In the genomic region with DNA sequence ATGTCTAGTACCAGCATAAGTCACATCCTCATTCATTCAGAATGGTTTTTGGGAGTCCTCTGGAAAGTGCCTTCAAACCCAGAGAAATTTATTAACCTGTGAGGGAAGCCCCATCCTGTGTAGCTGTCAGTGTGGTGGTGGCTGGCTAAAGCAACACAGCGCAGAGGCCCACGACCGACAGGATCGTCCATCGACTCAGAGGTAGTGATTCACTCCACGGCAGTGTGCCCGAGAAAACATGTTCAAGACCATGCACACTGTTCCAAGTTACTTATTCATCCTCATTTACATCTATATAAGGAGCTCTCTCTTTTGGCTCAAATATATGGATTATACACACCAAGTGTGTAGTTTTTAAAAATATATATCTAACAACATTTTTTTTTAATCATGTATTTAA, we compare ENCODE assay signal across 17 cellular contexts.
DNase-seq lines count a peak whose midpoint lies in the region; ATAC-seq and TF ChIP-seq lines count a peak whose summit lies in the region.
"Had no signal": no experiment of that assay in that cellular context is flagged by ENCODE, and none has a peak within 500 bp of the region (broad histone marks: within the 10 kb centered on the region; RNA-seq: fewer than 3 reads in every experiment).

No MANE protein-coding gene starts in this region.

- DNase-seq in MG63 = peak; percentile 67
- peak; percentile 87 for DNase-seq in astrocyte of the spinal cord (ENCODE audit: low read depth, low spot score)
- peak; percentile 28 for DNase-seq in fibroblast of the conjunctiva (ENCODE audit: low read depth)
- DNase-seq in aorta = peak; percentile 78 to 90
- DNase-seq in activated CD4-positive, alpha-beta T cell treated with anti-CD3 and anti-CD28 coated beads, Interleukin-2, amount 10 ng/mL, durations not matched to agents 24 days and 14 days = no peak
- DNase-seq in NCI-H1092 (lab: John Stamatoyannopoulos, UW) = no peak
- DNase-seq: BE2C, H9, NCI-H1105, NCI-H2081 treated with DMSO at 0.1 percent for 48 hours, NCI-H2171 treated with DMSO at 0.1 percent for 48 hours, NCI-H524 treated with DMSO at 0.1 percent for 48 hours, NCI-H82, Peyer's patch, SJCRH30 had no signal

- no peak overlapping the region for H3K27ac ChIP-seq in aorta (ENCODE audit: low read depth in 1 of 2, low read length in 2 of 2)
- H3K27ac ChIP-seq: Peyer's patch, SJCRH30 had no signal

- no peak overlapping the region for H3K4me3 Mint-ChIP-seq in activated CD4-positive, alpha-beta T cell treated with anti-CD3 and anti-CD28 coated beads, Interleukin-2, amount 10 ng/mL, durations not matched to agents 24 days and 14 days
- H3K4me3 Mint-ChIP-seq: H9 had no signal

- H3K27me3 Mint-ChIP-seq in activated CD4-positive, alpha-beta T cell treated with anti-CD3 and anti-CD28 coated beads, Interleukin-2, amount 10 ng/mL, durations not matched to agents 24 days and 14 days = no peaks in the 10 kb centered on the region

- no peaks in the 10 kb centered on the region for H3K36me3 ChIP-seq in MG63
- H3K36me3 ChIP-seq in aorta (ENCODE audit: control insufficient read depth in 1 of 2, insufficient read depth in 2 of 2, low read length in 1 of 2) = peaks cover 2 to 3% of the 10 kb centered on the region in 2 donors
- H3K36me3 ChIP-seq: BE2C had no signal

- H3K4me1 Mint-ChIP-seq in activated CD4-positive, alpha-beta T cell treated with anti-CD3 and anti-CD28 coated beads, Interleukin-2, amount 10 ng/mL, durations not matched to agents 24 days and 14 days = peaks cover 14% of the 10 kb centered on the region

- WGBS in aorta, 2 donors = 50 to 61% methylated on average over 7 of the region's 7 CpGs

- peaks cover under 1% of the 10 kb centered on the region for H3K9me3 Mint-ChIP-seq in activated CD4-positive, alpha-beta T cell treated with anti-CD3 and anti-CD28 coated beads, Interleukin-2, amount 10 ng/mL, durations not matched to agents 24 days and 14 days
- H3K9me3 Mint-ChIP-seq: H9 had no signal

- intact Hi-C loops in aorta (cut with DNase I) = loop anchor here (10.0 kb wide), 2 partner anchors 374 to 994 kb away; no protein-coding TSS in a partner anchor
- intact Hi-C loops in activated CD4-positive, alpha-beta T cell treated with anti-CD3 and anti-CD28 coated beads, Interleukin-2, amount 10 ng/mL, durations not matched to agents 24 days and 14 days (cut with micrococcal nuclease) = loop anchor here (10.0 kb wide), 1 partner anchor 404 kb away; no protein-coding TSS in a partner anchor

- in situ Hi-C loops in astrocyte of the spinal cord (cut with HindIII; ENCODE audit: low sequenced_read_pairs) = no loop called here

- peaks cover 43% of the 10 kb centered on the region for H3K36me3 Mint-ChIP-seq in activated CD4-positive, alpha-beta T cell treated with anti-CD3 and anti-CD28 coated beads, Interleukin-2, amount 10 ng/mL, durations not matched to agents 24 days and 14 days (ENCODE audit: low read depth)

- H3K9me3 ChIP-seq in MG63 (no peaks in the 10 kb centered on the region), aorta (ENCODE audit: control insufficient read depth, low read length) (no peaks in the 10 kb centered on the region)
- H3K9me3 ChIP-seq: BE2C, Peyer's patch, SJCRH30 had no signal

- no peak overlapping the region for H3K27ac Mint-ChIP-seq in activated CD4-positive, alpha-beta T cell treated with anti-CD3 and anti-CD28 coated beads, Interleukin-2, amount 10 ng/mL, durations not matched to agents 24 days and 14 days
- H3K27ac Mint-ChIP-seq: H9 had no signal

- no peak for ATAC-seq in aorta (ENCODE audit: low FRiP score)
- no peak for ATAC-seq in GM19452 (IDR thresholded peaks at IDR 0.05; ENCODE audit: unreplicated experiment)
- ATAC-seq: K562 had no signal

- no peak overlapping the region for H3K4me3 ChIP-seq in MG63
- no peak overlapping the region for H3K4me3 ChIP-seq in astrocyte of the spinal cord (ENCODE audit: low read depth, low read length)
- H3K4me3 ChIP-seq in aorta (ENCODE audit: low read length in 2 of 2) = no peak overlapping the region
- H3K4me3 ChIP-seq: K562, Peyer's patch, SJCRH30 had no signal

- no peaks in the 10 kb centered on the region for H3K4me1 ChIP-seq in aorta (ENCODE audit: control insufficient read depth in 1 of 2, insufficient read depth in 2 of 2, low read length in 2 of 2)
- H3K4me1 ChIP-seq: BE2C, Peyer's patch had no signal

- H3K27me3 ChIP-seq in MG63 = no peaks in the 10 kb centered on the region
- H3K27me3 ChIP-seq in aorta (ENCODE audit: control insufficient read depth in 1 of 2, insufficient read depth in 2 of 2, low read length in 1 of 2) = no peaks in the 10 kb centered on the region
- H3K27me3 ChIP-seq: BE2C, Peyer's patch, SJCRH30 had no signal

- TF ChIP-seq CTCF in astrocyte of the spinal cord (IDR thresholded peaks at IDR 0.05; ENCODE audit: low read depth, low read length) = no peak

Comparison
In these comparisons a context has a peak if more than half of its experiments do, and no peak if none do; other contexts are left out.
1. DNase-seq: peak in MG63 (single experiment), astrocyte of the spinal cord (single experiment), fibroblast of the conjunctiva (single experiment) and aorta (2 of 2); none in activated CD4-positive, alpha-beta T cell treated with anti-CD3 and anti-CD28 coated beads, Interleukin-2, amount 10 ng/mL, durations not matched to agents 24 days and 14 days (single experiment) and NCI-H1092 (single experiment).